ENCODE assay signal across 24 cellular contexts in genomic region chr5:55350754-55351153, GRCh38.
"Had no signal": no experiment of that assay in that cellular context is flagged by ENCODE, and none has a peak within 500 bp of the region (broad histone marks: within the 10 kb centered on the region; RNA-seq: fewer than 3 reads in every experiment).

No MANE protein-coding gene starts in this region.

- H3K27ac Mint-ChIP-seq: immature natural killer cell; natural killer cell; nephron progenitor cell; neural progenitor cell; progenitor cell of endocrine pancreas; stimulated activated naive B cell treated with anti-CD40 and anti-IgM and Interleukin-4, amounts not matched to agents 10 μg/mL and 1 μg/mL and 100 μg/mL, for 72 hours had no signal

- H3K4me3 Mint-ChIP-seq: immature natural killer cell; natural killer cell; nephron progenitor cell; neural progenitor cell; stimulated activated naive B cell treated with anti-CD40 and anti-IgM and Interleukin-4, amounts not matched to agents 10 μg/mL and 1 μg/mL and 100 μg/mL, for 72 hours had no signal

- ATAC-seq: mucosa of descending colon; natural killer cell; right cardiac atrium; sciatic nerve; stimulated activated naive B cell treated with anti-CD40 and anti-IgM and Interleukin-4, amounts not matched to agents 10 μg/mL and 1 μg/mL and 100 μg/mL, for 72 hours; stimulated activated naive CD8-positive, alpha-beta T cell treated with anti-CD3 and anti-CD28 coated beads, Interleukin-15, Interleukin-2, amounts not matched to agents 100 U/mL and 50 U/mL, for 24 hours had no signal

- H3K9me3 Mint-ChIP-seq: immature natural killer cell; natural killer cell; neural progenitor cell; stimulated activated naive B cell treated with anti-CD40 and anti-IgM and Interleukin-4, amounts not matched to agents 10 μg/mL and 1 μg/mL and 100 μg/mL, for 72 hours had no signal

- DNase-seq: hypothalamus; immature natural killer cell; left ventricle myocardium inferior; midbrain; mucosa of descending colon; natural killer cell; nephron progenitor cell; occipital lobe; retina; right cardiac atrium; stimulated activated CD4-positive, alpha-beta T cell treated with anti-CD3 and anti-CD28 coated beads, Interleukin-12 subunit alpha, Interleukin-12 subunit beta, amount 100 ng/mL, for 4 hours; stimulated activated CD4-positive, alpha-beta T cell treated with anti-CD3 and anti-CD28 coated beads, Interleukin-15, amount 100 ng/mL, for 24 hours; stimulated activated CD4-positive, alpha-beta T cell treated with anti-CD3 and anti-CD28 coated beads, Interleukin-2, amount 100 ng/mL, for 24 hours; stimulated activated CD4-positive, alpha-beta T cell treated with anti-CD3 and anti-CD28 coated beads, Interleukin-4, amount 100 ng/mL, for 1 hour; stimulated activated naive B cell treated with anti-CD40 and anti-IgM and Interleukin-4, amounts not matched to agents 10 μg/mL and 1 μg/mL and 100 μg/mL, for 72 hours; stimulated activated naive CD8-positive, alpha-beta T cell treated with anti-CD3 and anti-CD28 coated beads, Interleukin-15, Interleukin-2, amounts not matched to agents 100 U/mL and 50 U/mL, for 24 hours; stomach; testis; thyroid gland; transverse colon; upper lobe of left lung had no signal

- H3K4me1 Mint-ChIP-seq: immature natural killer cell, natural killer cell, nephron progenitor cell, neural progenitor cell had no signal

- H3K27me3 Mint-ChIP-seq: progenitor cell of endocrine pancreas; stimulated activated naive B cell treated with anti-CD40 and anti-IgM and Interleukin-4, amounts not matched to agents 10 μg/mL and 1 μg/mL and 100 μg/mL, for 72 hours had no signal
